In the genomic region with DNA sequence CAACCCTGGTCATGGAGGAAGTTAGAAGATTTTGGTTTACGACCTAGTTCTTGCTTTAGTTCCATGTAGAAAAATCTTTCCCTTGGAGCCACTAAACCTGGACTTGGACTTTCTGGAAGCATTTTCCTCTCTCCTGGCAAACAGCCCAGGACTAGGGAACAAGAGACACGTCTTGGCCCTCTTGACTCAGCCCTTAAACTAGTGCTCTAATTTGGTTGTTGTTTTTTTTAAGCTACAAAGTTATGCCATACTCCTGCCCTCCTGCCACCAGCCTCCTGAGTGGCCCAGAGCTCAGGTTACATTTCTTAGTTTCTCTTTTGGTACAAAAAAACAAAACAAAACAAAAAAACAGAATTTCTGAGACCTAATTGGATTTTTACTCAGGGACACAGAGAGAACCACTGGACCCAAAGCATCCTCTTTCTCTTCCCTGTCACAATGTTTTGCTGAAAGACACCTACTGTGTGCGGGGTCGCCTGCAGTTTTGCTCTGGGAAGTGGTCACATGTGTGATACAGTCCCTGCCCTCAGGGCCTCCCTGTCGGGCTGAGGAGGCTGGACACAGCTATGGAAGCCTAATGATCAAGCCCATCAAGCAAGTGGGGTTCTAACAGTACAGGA, we compare ENCODE assay signal across 8 cellular contexts. TPM values are rescaled to one million over a fixed set of nuclear protein-coding genes. Genes with fewer than 3 reads are reported as not detected.
A peak's percentile ranks its signal among the peaks of the same experiment; 100 is the strongest.
DNase-seq lines count a peak whose midpoint lies in the region; ATAC-seq and TF ChIP-seq lines count a peak whose summit lies in the region.

No MANE protein-coding gene starts in this region.

- TF ChIP-seq CTCF in fibroblast of the aortic adventitia (IDR thresholded peaks at IDR 0.05; ENCODE audit: insufficient read depth, low read length): no peak

- 0 out of 2 replicates have a peak overlapping the region, but pooled peaks have one; percentile 13 for H3K27ac ChIP-seq in SK-N-MC

- DNase-seq in ELR (ENCODE audit: low read depth) (peak; percentile 60), SK-N-MC (ENCODE audit: low read depth, low spot score) (no peak), fibroblast of the aortic adventitia (ENCODE audit: low read depth) (peak; percentile 75), skeletal muscle cell (ENCODE audit: low read depth) (peak; percentile 79), GF-D8 (lab: John Stamatoyannopoulos, UW) (no peak), DMS153 (lab: John Stamatoyannopoulos, UW) (no peak)

- no peaks in the 10 kb centered on the region for H3K9me3 ChIP-seq in SK-N-MC (ENCODE audit: low read depth, low read length)

- ATAC-seq in esophagus mucosa (no peak), GM18502 (IDR thresholded peaks at IDR 0.05; ENCODE audit: poor library complexity, unreplicated experiment) (no peak)

- H3K9ac ChIP-seq in SK-N-MC (ENCODE audit: insufficient read length): no peak overlapping the region

- no peaks in the 10 kb centered on the region for H3K36me3 ChIP-seq in SK-N-MC (ENCODE audit: insufficient read depth, low read length)

- H3K4me3 ChIP-seq in SK-N-MC: no peak overlapping the region
- no peak overlapping the region for H3K4me3 ChIP-seq in fibroblast of the aortic adventitia (ENCODE audit: low read depth, low read length)
- H3K4me3 ChIP-seq in skeletal muscle cell (ENCODE audit: low read depth, low read length): no peak overlapping the region

RNA-seq across cellular contexts. Expression of a gene that starts 32.3 kb away (rescaled TPM):
- 1.8 and 10.0 TPM in 2 replicates for total RNA-seq in fibroblast of the aortic adventitia (ENCODE audit: low replicate concordance)
- 0.12 TPM for total RNA-seq in esophagus mucosa

RNA-seq across cellular contexts. Expression of a gene that starts 40.3 kb away (rescaled TPM):
- 0.36 TPM in 1 of 2 replicates, not detected in the other for total RNA-seq in fibroblast of the aortic adventitia (ENCODE audit: low replicate concordance)
- not detected for total RNA-seq in esophagus mucosa

Comparison
In these comparisons a context has a peak if more than half of its experiments do, and no peak if none do; other contexts are left out.
1. DNase-seq: peak in ELR (single experiment), fibroblast of the aortic adventitia (single experiment) and skeletal muscle cell (single experiment); none in SK-N-MC (single experiment), GF-D8 (single experiment) and DMS153 (single experiment).